ENCODE assay signal across 1 cellular context in genomic region chr11:59754494-59754858, GRCh38.
TF ChIP-seq lines count a peak whose summit lies in the region.

No MANE protein-coding gene starts in this region.

TF ChIP-seq in IMR-90, 13 proteins besides CTCF, POLR2A, EP300 and RAD21:
- no peak for TF ChIP-seq MAZ (IDR thresholded peaks at IDR 0.05; ENCODE audit: borderline replicate concordance, low read depth, low read length)
- TF ChIP-seq MAFK (IDR thresholded peaks at IDR 0.05; ENCODE audit: low read depth, low read length) = no peak
- TF ChIP-seq USF2 (IDR thresholded peaks at IDR 0.05; ENCODE audit: low read depth, low read length) = no peak
- no peak for TF ChIP-seq BHLHE40 (IDR thresholded peaks at IDR 0.05; ENCODE audit: low read depth, low read length)
- TF ChIP-seq CEBPB (IDR thresholded peaks at IDR 0.05; ENCODE audit: low read depth, low read length) = no peak
- TF ChIP-seq SMC3 (IDR thresholded peaks at IDR 0.05; ENCODE audit: low read depth, low read length) = no peak
- TF ChIP-seq CHD1 (IDR thresholded peaks at IDR 0.05; ENCODE audit: low read depth, low read length) = no peak
- no peak for TF ChIP-seq NFE2L2 (IDR thresholded peaks at IDR 0.05; ENCODE audit: low read depth, low read length)
- no peak for TF ChIP-seq RFX5 (IDR thresholded peaks at IDR 0.05; ENCODE audit: low read depth, low read length)
- TF ChIP-seq MXI1 (IDR thresholded peaks at IDR 0.05; ENCODE audit: borderline replicate concordance, low read depth, low read length) = no peak
- TF ChIP-seq RCOR1 (IDR thresholded peaks at IDR 0.05; ENCODE audit: insufficient replicate concordance, low read length) = no peak
- TF ChIP-seq FOS (IDR thresholded peaks at IDR 0.05; ENCODE audit: low read depth, low read length) = no peak
- TF ChIP-seq ELK1 (IDR thresholded peaks at IDR 0.05; ENCODE audit: borderline replicate concordance, low read depth, low read length) = no peak
TF ChIP-seq in IMR-90: peak in this region for 0.
